Comparison of ENCODE assay signal across 15 cellular contexts in genomic region chr12:53103860-53104305, GRCh38. TPM values are rescaled to one million over a fixed set of nuclear protein-coding genes. Genes with fewer than 3 reads are reported as not detected.
DNase-seq lines count a peak whose midpoint lies in the region; ATAC-seq, FAIRE-seq and TF ChIP-seq lines count a peak whose summit lies in the region.
"Had no signal": no experiment of that assay in that cellular context is flagged by ENCODE, and none has a peak within 500 bp of the region (broad histone marks: within the 10 kb centered on the region; RNA-seq: fewer than 3 reads in every experiment).

No MANE protein-coding gene starts in this region.

- CTCF ChIA-PET in CD8-positive, alpha-beta T cell (lab: Charles Lee), result interaction anchor here (1.1 to 13.5 kb wide), 8 partner anchors 12 to 86 kb away, joined by 4 to 366 read pairs (median 6); partner anchors contain the start of gene SPRYD3

- POLR2A ChIA-PET in CD8-positive, alpha-beta T cell (lab: Charles Lee), result interaction anchor here (0.9 to 2.3 kb wide), 4 partner anchors 8 to 77 kb away, joined by 6 to 22 read pairs (median 10); partner anchors contain the start of genes CSAD, SPRYD3 and ZNF740

- no peak for FAIRE-seq in RCC 7860 (lab: Jason Lieb, UNC)

- in situ Hi-C loops in KBM-7 (cut with MboI; ENCODE audit: low pct_unique_long_range_greater_than_20kb, low sequenced_read_pairs), result no loop called here

- no peaks in the 10 kb centered on the region for H3K27me3 ChIP-seq in CD8-positive, alpha-beta T cell (ENCODE audit: insufficient read depth, low read length)

- H3K4me1 ChIP-seq in CD8-positive, alpha-beta T cell (ENCODE audit: insufficient read depth, low read length), result peaks cover 49% of the 10 kb centered on the region

- no peak overlapping the region for H3K4me3 ChIP-seq in CD8-positive, alpha-beta T cell (ENCODE audit: low read depth, low read length)

- peak in 2 of 7 experiments; percentile 16 to 37 for DNase-seq in CD8-positive, alpha-beta T cell
- DNase-seq in KBM-7 (peak; percentile 73), UCSD-AML1 (lab: John Stamatoyannopoulos, UW; ENCODE audit: unreplicated experiment) (peak; percentile 75), left lobe of liver (ENCODE audit: low spot score) (no peak), NCI-H748 (lab: John Stamatoyannopoulos, UW; ENCODE audit: unreplicated experiment) (no peak), RCC 7860 (ENCODE audit: low spot score) (no peak)
- DNase-seq: activated effector memory CD4-positive, alpha-beta T cell treated with Interleukin-2 at 50 U/mL for 16 hours; effector CD8-positive, alpha-beta T cell; HFFc6; NCI-H226; stimulated activated CD4-positive, alpha-beta T cell treated with anti-CD3 and anti-CD28 coated beads, Interleukin-2, amount 100 ng/mL, for 48 hours had no signal

- no peak for ATAC-seq in CD8-positive, alpha-beta T cell
- ATAC-seq in left lobe of liver, result peak; percentile 9
- no peak for ATAC-seq in SK-N-SH treated with all-trans-retinoic acid at 6 μM for 48 hours
- ATAC-seq in GM18520 (IDR thresholded peaks at IDR 0.05; ENCODE audit: unreplicated experiment), result no peak

- peak overlapping the region; percentile 90 for H3K27ac Mint-ChIP-seq in CD8-positive, alpha-beta T cell
- H3K27ac Mint-ChIP-seq: HFFc6 had no signal

- H3K36me3 Mint-ChIP-seq in CD8-positive, alpha-beta T cell, result no peaks in the 10 kb centered on the region
- H3K36me3 Mint-ChIP-seq: type B pancreatic cell had no signal

- no peak overlapping the region for H3K27ac ChIP-seq in CD8-positive, alpha-beta T cell (ENCODE audit: low read depth, low read length)

- H3K9me3 ChIP-seq in CD8-positive, alpha-beta T cell (ENCODE audit: low read length), result no peaks in the 10 kb centered on the region

- no peaks in the 10 kb centered on the region for H3K9me3 Mint-ChIP-seq in CD8-positive, alpha-beta T cell
- H3K9me3 Mint-ChIP-seq: HFFc6, type B pancreatic cell had no signal

- H3K36me3 ChIP-seq in CD8-positive, alpha-beta T cell (ENCODE audit: insufficient read depth, low read length), result no peaks in the 10 kb centered on the region

- H3K4me3 Mint-ChIP-seq in CD8-positive, alpha-beta T cell, result peak overlapping the region; percentile 43
- H3K4me3 Mint-ChIP-seq: HFFc6, type B pancreatic cell had no signal

- H3K4me1 Mint-ChIP-seq in CD8-positive, alpha-beta T cell (ENCODE audit: low read depth), result peaks cover 44% of the 10 kb centered on the region

- no peak for TF ChIP-seq CTCF in CD8-positive, alpha-beta T cell (IDR thresholded peaks at IDR 0.05)

- intact Hi-C loops in CD8-positive, alpha-beta T cell (cut with DNase I, micrococcal nuclease), result no loop called here

- H3K27me3 Mint-ChIP-seq in CD8-positive, alpha-beta T cell (ENCODE audit: low read depth), result no peaks in the 10 kb centered on the region

TF ChIP-seq in SK-N-SH treated with all-trans-retinoic acid at 6 μM for 48 hours, 23 proteins besides CTCF, POLR2A, EP300 and RAD21 (continues in another document):
- no peak for TF ChIP-seq OSR1 (CRISPR knock-in tag; IDR thresholded peaks at IDR 0.05)
- TF ChIP-seq ZC3H10 (CRISPR knock-in tag; IDR thresholded peaks at IDR 0.05), result no peak
- no peak for TF ChIP-seq PPARA (CRISPR knock-in tag; IDR thresholded peaks at IDR 0.05; ENCODE audit: borderline replicate concordance)
- TF ChIP-seq TCF4 (CRISPR knock-in tag; IDR thresholded peaks at IDR 0.05; ENCODE audit: borderline replicate concordance), result no peak
- TF ChIP-seq TSHZ2 (CRISPR knock-in tag; IDR thresholded peaks at IDR 0.05), result no peak
- no peak for TF ChIP-seq PATZ1 (CRISPR knock-in tag; IDR thresholded peaks at IDR 0.05; ENCODE audit: borderline replicate concordance)
- no peak for TF ChIP-seq ESRRG (CRISPR knock-in tag; IDR thresholded peaks at IDR 0.05)
- no peak for TF ChIP-seq ARNTL (CRISPR knock-in tag; IDR thresholded peaks at IDR 0.05; ENCODE audit: borderline replicate concordance, low read depth)
- no peak for TF ChIP-seq POU6F1 (CRISPR knock-in tag; IDR thresholded peaks at IDR 0.05; ENCODE audit: borderline replicate concordance, low read depth)
- no peak for TF ChIP-seq ISL1 (CRISPR knock-in tag; IDR thresholded peaks at IDR 0.05)
- TF ChIP-seq RARB (CRISPR knock-in tag; IDR thresholded peaks at IDR 0.05), result no peak
- no peak for TF ChIP-seq GLIS3 (CRISPR knock-in tag; IDR thresholded peaks at IDR 0.05)
- no peak for TF ChIP-seq CSDC2 (CRISPR knock-in tag; IDR thresholded peaks at IDR 0.05)
- TF ChIP-seq BACH2 (CRISPR knock-in tag; IDR thresholded peaks at IDR 0.05; ENCODE audit: borderline replicate concordance), result no peak
- TF ChIP-seq ZFP30 (CRISPR knock-in tag; IDR thresholded peaks at IDR 0.05), result no peak
- no peak for TF ChIP-seq CSRNP3 (CRISPR knock-in tag; IDR thresholded peaks at IDR 0.05)
- no peak for TF ChIP-seq ZFP3 (CRISPR knock-in tag; IDR thresholded peaks at IDR 0.05)

RNA-seq across cellular contexts. Expression of gene SOAT2, which starts 0.6 kb away (rescaled TPM):
- total RNA-seq in CD8-positive, alpha-beta T cell, result 1 to 10 TPM; 2.5 to 2.9 TPM
- total RNA-seq in left lobe of liver, result 0.25 TPM
- total RNA-seq: T-helper 1 cell treated with Interleukin-12 subunit alpha and Interleukin-12 subunit beta and Interleukin-4 antibody, amounts not matched to agents 30 ng/mL and 1 ng/mL, for 36 hours had no signal

RNA-seq across cellular contexts. Expression of gene IGFBP6, which starts 6.4 kb away (rescaled TPM):
- 1 to 10 TPM in 1 of 2 experiments, under 1 TPM in 1; 0.58 to 1.2 TPM for total RNA-seq in CD8-positive, alpha-beta T cell
- total RNA-seq in left lobe of liver, result 5.2 TPM
- total RNA-seq: T-helper 1 cell treated with Interleukin-12 subunit alpha and Interleukin-12 subunit beta and Interleukin-4 antibody, amounts not matched to agents 30 ng/mL and 1 ng/mL, for 36 hours had no signal

RNA-seq across cellular contexts. Expression of gene SPRYD3, which starts 24.7 kb away (rescaled TPM):
- total RNA-seq in CD8-positive, alpha-beta T cell, result 10 to 100 TPM; 25.1 to 25.6 TPM
- total RNA-seq in left lobe of liver, result 16.2 TPM

RNA-seq across cellular contexts. Expression of gene TNS2, which starts 54.0 kb away (rescaled TPM):
- total RNA-seq in CD8-positive, alpha-beta T cell, result 1 to 10 TPM; 2.5 to 3.2 TPM
- total RNA-seq in left lobe of liver, result 146 TPM

Comparison
In these comparisons a context has a peak if more than half of its experiments do, and no peak if none do; other contexts are left out.
1. DNase-seq: peak in KBM-7 (single experiment) and UCSD-AML1 (single experiment); none in left lobe of liver (single experiment), NCI-H748 (single experiment) and RCC 7860 (single experiment).